9 cellular contexts compared by ENCODE assay signal in genomic region chr1:153610334-153611023, GRCh38. TPM values are rescaled to one million over a fixed set of nuclear protein-coding genes. Genes with fewer than 3 reads are reported as not detected.
DNase-seq lines count a peak whose midpoint lies in the region.
"Had no signal": no experiment of that assay in that cellular context is flagged by ENCODE, and none has a peak within 500 bp of the region (broad histone marks: within the 10 kb centered on the region; RNA-seq: fewer than 3 reads in every experiment).

No MANE protein-coding gene starts in this region.

- peak overlapping the region in 1 of 10 experiments; percentile 16; a peak in 3 of 20 replicates for H3K4me3 ChIP-seq in BLaER1 treated with 17β-estradiol and CSF1 and Interleukin-3, amounts not matched to agents 10 nM and 100 nM
- no peak overlapping the region for H3K4me3 ChIP-seq in mesodermal cell (ENCODE audit: extremely low read depth, insufficient read depth, low read length, poor library complexity, severe bottlenecking)

- no peaks in the 10 kb centered on the region for H3K27me3 ChIP-seq in BLaER1 treated with 17β-estradiol and CSF1 and Interleukin-3, amounts not matched to agents 10 nM and 100 nM

- no peaks in the 10 kb centered on the region for H4K20me1 ChIP-seq in BLaER1 treated with 17β-estradiol and CSF1 and Interleukin-3, amounts not matched to agents 10 nM and 100 nM

- H3K27ac ChIP-seq in BLaER1 treated with 17β-estradiol and CSF1 and Interleukin-3, amounts not matched to agents 10 nM and 100 nM = peak overlapping the region in 7 of 11 experiments; percentile 34 to 71 (median 60); a peak in 10 of 22 replicates
- H3K27ac ChIP-seq in adipose tissue (ENCODE audit: low read depth, low read length) (peak overlapping the region; percentile 29), mesodermal cell (ENCODE audit: low read depth, low read length, severe bottlenecking) (peak overlapping the region; percentile 96)

- H3K9ac ChIP-seq in BLaER1 treated with 17β-estradiol and CSF1 and Interleukin-3, amounts not matched to agents 10 nM and 100 nM = 0 out of 22 replicates have a peak overlapping the region, but pooled peaks of 1 of the 11 experiments have one; percentile 13

- no peaks in the 10 kb centered on the region for H3K36me3 ChIP-seq in BLaER1 treated with 17β-estradiol and CSF1 and Interleukin-3, amounts not matched to agents 10 nM and 100 nM
- H3K36me3 ChIP-seq in mesodermal cell (ENCODE audit: control insufficient read depth, insufficient read depth, low read length) = peaks cover 20% of the 10 kb centered on the region

- no peaks in the 10 kb centered on the region for H3K9me3 ChIP-seq in BLaER1 treated with 17β-estradiol and CSF1 and Interleukin-3, amounts not matched to agents 10 nM and 100 nM (replicated peaks in 1 of 11)
- no peaks in the 10 kb centered on the region for H3K9me3 ChIP-seq in mesodermal cell (ENCODE audit: control insufficient read depth, low read length)

- peaks cover 50 to 74% (median 54%) of the 10 kb centered on the region in 10 experiments for H3K4me1 ChIP-seq in BLaER1 treated with 17β-estradiol and CSF1 and Interleukin-3, amounts not matched to agents 10 nM and 100 nM
- H3K4me1 ChIP-seq in mesodermal cell (ENCODE audit: control insufficient read depth, insufficient read depth, low read length, poor library complexity, severe bottlenecking) = peaks cover 56% of the 10 kb centered on the region

- DNase-seq in cerebellum (ENCODE audit: low spot score) (no peak), NCI-H2107 (lab: John Stamatoyannopoulos, UW) (no peak), G401 (ENCODE audit: low spot score) (no peak)
- DNase-seq: activated CD4-positive, alpha-beta T cell treated with anti-CD3 and anti-CD28 coated beads for 48 hours; DND-41; NCI-H1092 had no signal

- 72 to 75% (median 75%) methylated on average over 10 of the region's 10 CpGs for WGBS in adipose tissue, 3 donors
- WGBS in mesodermal cell (ENCODE audit: insufficient coverage in 2 of 2), 2 experiments = 66 to 77% methylated on average over 4 to 5 of the region's 10 CpGs

- peak overlapping the region; percentile 43 to 92 (median 79) for H3K4me2 ChIP-seq in BLaER1 treated with 17β-estradiol and CSF1 and Interleukin-3, amounts not matched to agents 10 nM and 100 nM

- in situ Hi-C loops in G401 (cut with HindIII; ENCODE audit: low sequenced_read_pairs) = no loop called here

RNA-seq across cellular contexts. Expression of gene S100A16, which starts 2.5 kb away (rescaled TPM):
- 100 to 1,000 TPM in 2 of 3 donors, 10 to 100 TPM in 1; 30.9 to 175 (median 160) TPM for polyA plus RNA-seq in adipose tissue
- 196 TPM for polyA plus RNA-seq in mesodermal cell (2013, experiment 1 of 2)
- 163 TPM for polyA plus RNA-seq in mesodermal cell (2013, experiment 2 of 2)
- total RNA-seq in cerebellum = 18.1 TPM
- 81.9 and 98.1 TPM in 2 replicates for total RNA-seq in G401 (2014; rRNA removed; shearing (Covaris generic))

RNA-seq across cellular contexts. Expression of gene S100A14, which starts 5.6 kb away (rescaled TPM):
- 10 to 100 TPM in 1 of 3 donors, 1 to 10 TPM in 2; 1.6 to 12.9 (median 9.7) TPM for polyA plus RNA-seq in adipose tissue
- 0.41 TPM for polyA plus RNA-seq in mesodermal cell (2013, experiment 1 of 2)
- polyA plus RNA-seq in mesodermal cell (2013, experiment 2 of 2) = 0.76 TPM
- not detected for total RNA-seq in cerebellum
- 0.75 TPM in 1 of 2 replicates, not detected in the other for total RNA-seq in G401 (2014; rRNA removed; shearing (Covaris generic))

RNA-seq across cellular contexts. Expression of gene S100A13, which starts 16.8 kb away (rescaled TPM):
- 100 to 1,000 TPM in 2 of 3 donors, 10 to 100 TPM in 1; 51.7 to 532 (median 205) TPM for polyA plus RNA-seq in adipose tissue
- polyA plus RNA-seq in mesodermal cell (2013, experiment 1 of 2) = 357 TPM
- 345 TPM for polyA plus RNA-seq in mesodermal cell (2013, experiment 2 of 2)
- total RNA-seq in cerebellum = 5.0 TPM
- 111 and 239 TPM in 2 replicates for total RNA-seq in G401 (2014; rRNA removed; shearing (Covaris generic))

RNA-seq across cellular contexts. Expression of gene S100A1, which starts 17.8 kb away (rescaled TPM):
- 100 to 1,000 TPM in 1 of 3 donors, 10 to 100 TPM in 1, 1 to 10 TPM in 1; 6.7 to 100 (median 31.7) TPM for polyA plus RNA-seq in adipose tissue
- polyA plus RNA-seq in mesodermal cell (2013, experiment 1 of 2) = 2.0 TPM
- 0.91 TPM for polyA plus RNA-seq in mesodermal cell (2013, experiment 2 of 2)
- 1.5 TPM for total RNA-seq in cerebellum
- 132 and 195 TPM in 2 replicates for total RNA-seq in G401 (2014; rRNA removed; shearing (Covaris generic))

RNA-seq across cellular contexts. Expression of gene CHTOP, which starts 23.4 kb away (rescaled TPM):
- 10 to 100 TPM; 35.6 to 43.7 (median 40.3) TPM for polyA plus RNA-seq in adipose tissue
- polyA plus RNA-seq in mesodermal cell (2013, experiment 1 of 2) = 79.0 TPM
- 77.6 TPM for polyA plus RNA-seq in mesodermal cell (2013, experiment 2 of 2)
- 87.8 TPM for total RNA-seq in cerebellum
- 42.5 and 66.4 TPM in 2 replicates for total RNA-seq in G401 (2014; rRNA removed; shearing (Covaris generic))

Comparison
In these comparisons a context has a peak if more than half of its experiments do, and no peak if none do; other contexts are left out.
1. H3K27ac ChIP-seq: peak in every context shown above with its lines; median percentile 96 in mesodermal cell; 60 in BLaER1 treated with 17β-estradiol and CSF1 and Interleukin-3, amounts not matched to agents 10 nM and 100 nM; 29 in adipose tissue.
2. RNA of gene S100A13, which starts 16.8 kb away (total RNA-seq): 111 to 239 TPM in G401; 5.0 TPM in cerebellum (single experiment); every median in the first group is over 10 times any median in the second.